ENCODE assay signal across 8 cellular contexts in the genomic region with DNA sequence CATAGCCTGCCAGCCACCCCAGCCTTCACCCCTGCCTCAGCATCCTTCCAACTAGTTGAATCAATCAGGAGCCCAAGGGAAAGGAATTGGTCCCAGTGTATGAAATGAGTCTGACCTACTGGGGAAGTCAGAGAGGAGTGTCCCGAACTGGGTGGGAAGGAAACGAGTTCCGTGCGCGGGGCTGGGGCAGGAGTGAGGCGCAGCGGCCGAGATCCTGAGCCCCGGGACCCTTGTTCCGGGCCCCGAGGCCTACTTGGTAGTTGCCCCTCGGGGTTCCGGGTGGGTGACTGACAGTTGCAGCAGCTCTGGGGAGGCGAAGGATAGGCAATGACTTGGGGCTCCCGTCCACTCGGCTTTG. TPM values are rescaled to one million over a fixed set of nuclear protein-coding genes. Genes with fewer than 3 reads are reported as not detected.
A peak's percentile ranks its signal among the peaks of the same experiment; 100 is the strongest.
DNase-seq lines count a peak whose midpoint lies in the region; ATAC-seq and TF ChIP-seq lines count a peak whose summit lies in the region.

No MANE protein-coding gene starts in this region.

- DNase-seq in SJSA1 (ENCODE audit: low read depth in 1 of 2, low spot score in 2 of 2) (no peak), fibroblast of mammary gland (ENCODE audit: low read depth) (peak; percentile 34), HuH-7.5 (ENCODE audit: low spot score) (no peak), AML-193 (lab: John Stamatoyannopoulos, UW) (no peak)
- DNase-seq in stimulated activated CD4-positive, alpha-beta T cell treated with anti-CD3 and anti-CD28 coated beads, Interleukin-12 subunit alpha, Interleukin-12 subunit beta, amount 100 ng/mL, for 4 hours = no peak

- H3K36me3 ChIP-seq in ES-I3 (ENCODE audit: insufficient read depth, low read length) (no peaks in the 10 kb centered on the region), SJSA1 (peaks cover 7% of the 10 kb centered on the region; the same call in 1 of the 2 replicates), rectal smooth muscle tissue (ENCODE audit: control insufficient read depth, insufficient read depth, low read length) (no peaks in the 10 kb centered on the region)

- H3K4me1 ChIP-seq in ES-I3 (ENCODE audit: insufficient read depth, low read length) (peaks cover 7% of the 10 kb centered on the region), SJSA1 (replicated peaks) (peaks cover 24% of the 10 kb centered on the region), rectal smooth muscle tissue (ENCODE audit: control insufficient read depth, insufficient read depth, low read length) (no peaks in the 10 kb centered on the region)

- no peak for ATAC-seq in HG03108 (IDR thresholded peaks at IDR 0.05; ENCODE audit: unreplicated experiment)

- H3K9ac ChIP-seq in ES-I3 (ENCODE audit: low read depth, low read length) (peak overlapping the region; percentile 71; the same call in 1 of the 2 replicates), rectal smooth muscle tissue (ENCODE audit: low read length) (no peak overlapping the region)

- H3K27ac ChIP-seq in SJSA1 = peak overlapping the region; percentile 67; the same call in 1 of the 2 replicates
- peak overlapping the region; percentile 65 for H3K27ac ChIP-seq in rectal smooth muscle tissue (ENCODE audit: low read depth, low read length)

- no peak for TF ChIP-seq CTCF in fibroblast of mammary gland (conservative IDR thresholded peaks at IDR 0.05; ENCODE audit: control insufficient read depth, insufficient read depth, low read depth, low read length)

- no peaks in the 10 kb centered on the region for H3K27me3 ChIP-seq in SJSA1 (replicated peaks)
- H3K27me3 ChIP-seq in rectal smooth muscle tissue (ENCODE audit: control insufficient read depth, insufficient read depth, low read length) = no peaks in the 10 kb centered on the region

- peak overlapping the region; percentile 84 for H3K4me3 ChIP-seq in SJSA1
- H3K4me3 ChIP-seq in fibroblast of mammary gland (ENCODE audit: control insufficient read depth, low read depth, low read length) = peak overlapping the region; percentile 54
- peak overlapping the region; percentile 81 for H3K4me3 ChIP-seq in rectal smooth muscle tissue (ENCODE audit: low read length)

- H3K9me3 ChIP-seq in ES-I3 (ENCODE audit: control insufficient read depth, insufficient read depth, low read length) (no peaks in the 10 kb centered on the region), SJSA1 (replicated peaks) (no peaks in the 10 kb centered on the region)

RNA-seq across cellular contexts. Expression of gene PLCL2, which starts 1.1 kb away (rescaled TPM):
- total RNA-seq in SJSA1 (2014; rRNA removed; shearing (Covaris generic)) = 6.7 and 9.3 TPM in 2 replicates
